ENCODE assay signal across 10 cellular contexts in genomic region chr2:103355287-103355686, GRCh38.
"Had no signal": no experiment of that assay in that cellular context is flagged by ENCODE, and none has a peak within 500 bp of the region (broad histone marks: within the 10 kb centered on the region; RNA-seq: fewer than 3 reads in every experiment).

No MANE protein-coding gene starts in this region.

- H3K27ac Mint-ChIP-seq: HFFc6 had no signal

- H2AFZ ChIP-seq: GM23248 had no signal

- H3K4me3 Mint-ChIP-seq: HFFc6 had no signal

- H3K9me3 ChIP-seq: HAP-1 had no signal

- H3K4me1 ChIP-seq: HAP-1 had no signal

- H3K4me3 ChIP-seq: GM23248, HAP-1, K562 had no signal

- H3K27ac ChIP-seq: GM23248, HL-60 had no signal

- DNase-seq: GM23248, GOT3, H7, HFFc6, IMR-90, KG1 had no signal

- H3K9ac ChIP-seq: GM23248 had no signal

- ATAC-seq: HCT116, K562 had no signal

- H3K36me3 ChIP-seq: HAP-1 had no signal
